ENCODE assay signal across 18 cellular contexts in genomic region chr1:71086331-71086730, GRCh38. TPM values are rescaled to one million over a fixed set of nuclear protein-coding genes. Genes with fewer than 3 reads are reported as not detected.
DNase-seq lines count a peak whose midpoint lies in the region; TF ChIP-seq lines count a peak whose summit lies in the region.
"Had no signal": no experiment of that assay in that cellular context is flagged by ENCODE, and none has a peak within 500 bp of the region (broad histone marks: within the 10 kb centered on the region; RNA-seq: fewer than 3 reads in every experiment).

No MANE protein-coding gene starts in this region.

- DNase-seq in EL = peak; percentile 65
- peak; percentile 14 for DNase-seq in NCI-H146 treated with DMSO at 0.1 percent for 48 hours (lab: John Stamatoyannopoulos, UW; ENCODE audit: unreplicated experiment)
- DNase-seq in choroid plexus epithelial cell (ENCODE audit: low read depth) = peak; percentile 19
- peak; percentile 90 for DNase-seq in kidney tubule cell (ENCODE audit: low spot score)
- no peak for DNase-seq in activated CD4-positive, CD25-positive, alpha-beta regulatory T cell treated with anti-CD3 and anti-CD28 coated beads, Interleukin-2, amount 50 U/mL, for 72 hours
- DNase-seq in stimulated activated CD4-positive, alpha-beta T cell treated with anti-CD3 and anti-CD28 coated beads, Interleukin-4, amount 100 ng/mL, for 1 hour = no peak
- no peak for DNase-seq in GM13976 (ENCODE audit: low spot score)
- DNase-seq in occipital lobe (lab: John Stamatoyannopoulos, UW) = no peak
- DNase-seq: activated B cell treated with CpG ODN at 0.5 μM for 24 hours; adrenal gland; cerebellar nuclear complex; DMS79; NCI-H1694; NCI-H446; Right ventricle myocardium superior; stimulated activated CD4-positive, alpha-beta T cell treated with anti-CD3 and anti-CD28 coated beads, Interleukin-15, amount 100 ng/mL, for 24 hours; stimulated activated naive CD4-positive, alpha-beta T cell; transverse colon had no signal

- H3K4me3 ChIP-seq in choroid plexus epithelial cell (ENCODE audit: low read depth, low read length) = no peak overlapping the region
- H3K4me3 ChIP-seq: adrenal gland, transverse colon had no signal

- in situ Hi-C loops in GM13976 (cut with MboI; ENCODE audit: low sequenced_read_pairs, unreplicated experiment) = no loop called here

- TF ChIP-seq CTCF in choroid plexus epithelial cell (conservative IDR thresholded peaks at IDR 0.05; ENCODE audit: low read depth, low read length) (no peak), GM13976 (IDR thresholded peaks at IDR 0.05; ENCODE audit: borderline replicate concordance, control extremely low read depth, extremely low read depth, insufficient read depth, missing control alignments) (no peak)

RNA-seq across cellular contexts. Expression of gene ZRANB2, which starts 5.5 kb away (rescaled TPM):
- total RNA-seq in occipital lobe = 103 TPM

RNA-seq across cellular contexts. Expression of gene PTGER3, which starts 38.7 kb away (rescaled TPM):
- 1.2 TPM for total RNA-seq in occipital lobe

Comparison
In these comparisons a context has a peak if more than half of its experiments do, and no peak if none do; other contexts are left out.
1. DNase-seq: peak in EL (single experiment), NCI-H146 treated with DMSO at 0.1 percent for 48 hours (single experiment), choroid plexus epithelial cell (single experiment) and kidney tubule cell (single experiment); none in activated CD4-positive, CD25-positive, alpha-beta regulatory T cell treated with anti-CD3 and anti-CD28 coated beads, Interleukin-2, amount 50 U/mL, for 72 hours (single experiment), stimulated activated CD4-positive, alpha-beta T cell treated with anti-CD3 and anti-CD28 coated beads, Interleukin-4, amount 100 ng/mL, for 1 hour (single experiment), GM13976 (single experiment) and occipital lobe (single experiment).